ENCODE assay signal across 1 cellular context in genomic region chr19:53388904-53389303, GRCh38.
TF ChIP-seq lines count a peak whose summit lies in the region.

No MANE protein-coding gene starts in this region.

TF ChIP-seq in IMR-90, 13 proteins besides CTCF, POLR2A, EP300 and RAD21:
- no peak for TF ChIP-seq MAFK (IDR thresholded peaks at IDR 0.05; ENCODE audit: low read depth, low read length)
